In genomic region chr6:156808287-156808686, GRCh38 we compare ENCODE assay signal across 9 cellular contexts. TPM values are rescaled to one million over a fixed set of nuclear protein-coding genes. Genes with fewer than 3 reads are reported as not detected.
DNase-seq lines count a peak whose midpoint lies in the region; ATAC-seq and TF ChIP-seq lines count a peak whose summit lies in the region.
"Had no signal": no experiment of that assay in that cellular context is flagged by ENCODE, and none has a peak within 500 bp of the region (broad histone marks: within the 10 kb centered on the region; RNA-seq: fewer than 3 reads in every experiment).

No MANE protein-coding gene starts in this region.

- H3K27ac ChIP-seq in cingulate gyrus (ENCODE audit: low read depth, low read length) (peak overlapping the region; percentile 20), prostate gland (no peak overlapping the region)

- 21% methylated on average over 2 of the region's 2 CpGs for WGBS in prostate gland

- no peaks in the 10 kb centered on the region for H3K9me3 ChIP-seq in prostate gland

- peaks cover 5% of the 10 kb centered on the region for H3K4me1 ChIP-seq in prostate gland (replicated peaks)

- no peaks in the 10 kb centered on the region for H3K27me3 Mint-ChIP-seq in T-helper 2 cell treated with Interferon-gamma antibody and Interleukin-4, amounts not matched to agents 5 μg/mL and 100 μg/mL, for 36 hours (ENCODE audit: low read depth)

- no peaks in the 10 kb centered on the region for H3K27me3 ChIP-seq in prostate gland (replicated peaks; ENCODE audit: insufficient read depth)

- no peak for TF ChIP-seq CTCF in prostate gland (IDR thresholded peaks at IDR 0.05)

- TF ChIP-seq POLR2A in prostate gland (IDR thresholded peaks at IDR 0.05): no peak

- intact Hi-C loops in prostate gland (cut with DNase I): no loop called here

- no peak overlapping the region for H3K4me3 Mint-ChIP-seq in T-helper 2 cell treated with Interferon-gamma antibody and Interleukin-4, amounts not matched to agents 5 μg/mL and 100 μg/mL, for 36 hours

- no peak overlapping the region for H3K4me3 ChIP-seq in prostate gland

- peak; percentile 56 for ATAC-seq in GM18868 (IDR thresholded peaks at IDR 0.05; ENCODE audit: unreplicated experiment)

- H3K9me3 Mint-ChIP-seq in T-helper 2 cell treated with Interferon-gamma antibody and Interleukin-4, amounts not matched to agents 5 μg/mL and 100 μg/mL, for 36 hours: peaks cover 4% of the 10 kb centered on the region

- peaks cover 41% of the 10 kb centered on the region for H3K4me1 Mint-ChIP-seq in T-helper 2 cell treated with Interferon-gamma antibody and Interleukin-4, amounts not matched to agents 5 μg/mL and 100 μg/mL, for 36 hours (ENCODE audit: low read depth)

- no peaks in the 10 kb centered on the region for H3K36me3 ChIP-seq in prostate gland

- peak; percentile 14 for DNase-seq in NCI-H1092 (lab: John Stamatoyannopoulos, UW)
- DNase-seq in nucleus accumbens (lab: John Stamatoyannopoulos, UW): peak in 30 of 56 donors; percentile 9 to 67 (median 32)
- no peak for DNase-seq in SW 1271 (lab: John Stamatoyannopoulos, UW)
- DNase-seq in prostate gland (ENCODE audit: low spot score): no peak
- no peak for DNase-seq in GF-D8 (lab: John Stamatoyannopoulos, UW)
- DNase-seq in T-helper 2 cell treated with Interferon-gamma antibody and Interleukin-4, amounts not matched to agents 5 μg/mL and 100 μg/mL, for 36 hours (ENCODE audit: low spot score): no peak
- DNase-seq: stimulated activated CD4-positive, alpha-beta T cell treated with anti-CD3 and anti-CD28 coated beads, Interleukin-15, amount 100 ng/mL, for 24 hours had no signal

- peaks cover 11% of the 10 kb centered on the region for H3K36me3 Mint-ChIP-seq in T-helper 2 cell treated with Interferon-gamma antibody and Interleukin-4, amounts not matched to agents 5 μg/mL and 100 μg/mL, for 36 hours (ENCODE audit: low read depth)

- H3K27ac Mint-ChIP-seq in T-helper 2 cell treated with Interferon-gamma antibody and Interleukin-4, amounts not matched to agents 5 μg/mL and 100 μg/mL, for 36 hours: no peak overlapping the region

RNA-seq across cellular contexts. Expression of gene ARID1B, which starts 31.1 kb away (rescaled TPM):
- 10 to 100 TPM; 65.1 to 99.4 TPM for total RNA-seq in prostate gland

Comparison
In these comparisons a context has a peak if more than half of its experiments do, and no peak if none do; other contexts are left out.
1. DNase-seq: peak in NCI-H1092 (single experiment) and nucleus accumbens (30 of 56); none in SW 1271 (0 of 2), prostate gland (single experiment), GF-D8 (single experiment) and T-helper 2 cell treated with Interferon-gamma antibody and Interleukin-4, amounts not matched to agents 5 μg/mL and 100 μg/mL, for 36 hours (single experiment).